12 cellular contexts compared by ENCODE assay signal in the genomic region with DNA sequence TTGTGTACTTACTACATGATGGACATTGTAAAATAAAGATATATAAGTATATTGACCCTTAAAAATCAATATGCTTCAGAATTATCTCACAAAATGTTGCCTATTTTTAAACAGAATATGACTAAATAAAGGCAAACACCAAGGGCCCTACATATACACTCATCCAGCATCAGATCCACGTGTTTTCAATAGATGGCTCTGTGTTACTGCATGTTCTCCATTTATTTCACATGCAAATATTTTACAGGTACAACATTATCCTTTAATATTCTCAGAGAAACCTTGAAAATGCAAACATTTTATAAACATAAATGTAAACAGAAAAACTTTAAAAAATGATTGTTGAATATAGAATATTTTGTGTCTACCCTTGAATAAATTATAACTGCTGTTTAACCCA. TPM values are rescaled to one million over a fixed set of nuclear protein-coding genes. Genes with fewer than 3 reads are reported as not detected.
"Had no signal": no experiment of that assay in that cellular context is flagged by ENCODE, and none has a peak within 500 bp of the region (broad histone marks: within the 10 kb centered on the region; RNA-seq: fewer than 3 reads in every experiment).

No MANE protein-coding gene starts in this region.

- ATAC-seq: GM23338, HCT116 had no signal

- DNase-seq: GM23248, GOT3, H7, H9, HCEC 1CT, HFFc6 had no signal

- FAIRE-seq: H1, H54 had no signal

- H3K4me2 ChIP-seq: GM23338 had no signal

- H3K9ac ChIP-seq: GM23248 had no signal

- H3K4me3 ChIP-seq: GM23248, GM23338, HAP-1 had no signal

- H3K4me1 ChIP-seq: HAP-1 had no signal

- H3K9me3 ChIP-seq: HAP-1 had no signal

- H3K27ac ChIP-seq: GM23248 had no signal

- H3K36me3 ChIP-seq: HAP-1 had no signal

- H2AFZ ChIP-seq: GM23248, GM23338 had no signal

RNA-seq across cellular contexts. Expression of a gene that starts 2.9 kb away (rescaled TPM):
- total RNA-seq: GM23248, H4, HFFc6 had no signal
- polyA plus RNA-seq: GM23248 had no signal
